ENCODE assay signal across 8 cellular contexts in the genomic region with DNA sequence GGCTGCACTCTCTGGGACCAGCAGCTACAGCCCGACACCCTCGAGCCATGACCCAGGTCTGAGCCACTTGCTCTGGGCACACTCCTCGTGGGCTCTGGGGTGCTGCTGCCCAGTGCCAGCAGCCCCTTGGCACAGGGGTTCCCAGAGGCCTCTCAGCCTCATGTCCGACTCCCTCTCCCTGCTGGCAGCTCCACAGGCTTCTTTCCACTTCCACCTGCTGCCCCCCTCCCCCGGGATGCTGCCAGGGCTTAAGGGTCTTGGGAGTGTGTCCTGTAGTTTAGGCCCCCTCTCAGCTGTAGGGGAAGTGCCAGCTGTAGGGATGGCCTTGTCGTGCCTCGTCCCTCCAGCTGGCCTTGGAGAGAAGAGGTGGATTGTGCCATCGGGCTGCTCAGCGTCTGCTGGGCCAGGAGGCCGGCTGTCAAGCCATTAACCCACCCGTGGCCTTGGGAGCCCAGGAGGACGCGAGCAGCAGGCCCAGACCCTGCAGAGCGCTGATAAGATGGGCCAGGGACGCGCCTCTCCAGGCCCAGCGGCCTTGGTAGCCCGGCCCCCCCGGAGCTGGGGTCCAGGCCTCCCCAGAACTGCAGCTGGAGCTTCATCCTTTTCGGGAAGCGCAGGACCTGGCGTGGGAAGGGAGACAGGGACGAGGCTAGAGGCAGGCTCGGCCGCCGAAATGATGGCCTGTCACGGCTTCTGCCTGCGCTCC. TPM values are rescaled to one million over a fixed set of nuclear protein-coding genes. Genes with fewer than 3 reads are reported as not detected.
DNase-seq lines count a peak whose midpoint lies in the region; ATAC-seq and TF ChIP-seq lines count a peak whose summit lies in the region.

No MANE protein-coding gene starts in this region.

- no peak for TF ChIP-seq CTCF in colonic mucosa (IDR thresholded peaks at IDR 0.05)

- H3K36me3 ChIP-seq in colonic mucosa (no peaks in the 10 kb centered on the region), mucosa of rectum (ENCODE audit: control insufficient read depth in 2 of 2, insufficient read depth in 2 of 2, low read length in 2 of 2) (no peaks in the 10 kb centered on the region), aorta (ENCODE audit: control insufficient read depth in 1 of 2, insufficient read depth in 2 of 2, low read length in 1 of 2) (peaks cover 0 to 2% of the 10 kb centered on the region in 2 donors)

- H3K4me3 ChIP-seq in colonic mucosa = peak overlapping the region; percentile 48
- H3K4me3 ChIP-seq in mucosa of rectum (ENCODE audit: low read length in 2 of 2) = peak overlapping the region; percentile 67 to 72
- peak overlapping the region; percentile 42 to 83 for H3K4me3 ChIP-seq in aorta (ENCODE audit: low read length in 2 of 2)

- WGBS in aorta, 2 donors = 11 to 33% methylated on average over 28 of the region's 28 CpGs

- H3K27me3 ChIP-seq in colonic mucosa (no peaks in the 10 kb centered on the region), mucosa of rectum (ENCODE audit: control insufficient read depth in 2 of 2, insufficient read depth in 2 of 2, low read length in 2 of 2) (no peaks in the 10 kb centered on the region), aorta (ENCODE audit: control insufficient read depth in 1 of 2, insufficient read depth in 2 of 2, low read length in 1 of 2) (peaks cover 0 to 8% of the 10 kb centered on the region in 2 donors)

- intact Hi-C loops in Right ventricle myocardium inferior (cut with DNase I) = loop anchor here (5.0 kb wide), 2 partner anchors 36 to 44 kb away; a partner anchor contains a TSS
- intact Hi-C loops in cardiac septum (cut with DNase I) = no loop called here
- intact Hi-C loops in colonic mucosa (cut with DNase I) = no loop called here
- intact Hi-C loops in aorta (cut with DNase I) = loop anchor here in 1 of 2 donors (5.0 kb wide), 1 partner anchor 586 kb away; no protein-coding TSS in a partner anchor

- DNase-seq in Right ventricle myocardium inferior (ENCODE audit: missing footprints) (peak; percentile 55), cardiac septum (ENCODE audit: low spot score) (no peak), colonic mucosa (no peak), aorta (peak in 1 of 2 donors; percentile 44), NCI-H345 (lab: John Stamatoyannopoulos, UW) (no peak)
- DNase-seq in activated naive CD4-positive, alpha-beta T cell treated with anti-CD3 and anti-CD28 coated beads, Interleukin-2, amount 50 U/mL, for 16 hours = no peak

- H3K9ac ChIP-seq in colonic mucosa (ENCODE audit: low read depth in 2 of 2, low read length in 2 of 2) = peak overlapping the region in 1 of 2 donors; percentile 56
- peak overlapping the region in 1 of 2 donors; percentile 53 for H3K9ac ChIP-seq in mucosa of rectum (ENCODE audit: low read depth in 1 of 2, low read length in 2 of 2)

- H3K27ac ChIP-seq in colonic mucosa (peak overlapping the region; percentile 52), mucosa of rectum (ENCODE audit: low read depth in 2 of 2, low read length in 2 of 2) (peak overlapping the region; percentile 55 to 68), aorta (ENCODE audit: low read depth in 1 of 2, low read length in 2 of 2) (peak overlapping the region in 1 of 2 donors; percentile 69)

- no peaks in the 10 kb centered on the region for H3K9me3 ChIP-seq in colonic mucosa
- no peaks in the 10 kb centered on the region for H3K9me3 ChIP-seq in mucosa of rectum (ENCODE audit: control insufficient read depth in 2 of 2, low read length in 2 of 2)
- H3K9me3 ChIP-seq in aorta (ENCODE audit: control insufficient read depth, low read length) = no peaks in the 10 kb centered on the region

- ATAC-seq in Right ventricle myocardium inferior = peak; percentile 24
- peak; percentile 47 for ATAC-seq in aorta (ENCODE audit: low FRiP score)
- no peak for ATAC-seq in HG02938 (IDR thresholded peaks at IDR 0.05; ENCODE audit: unreplicated experiment)

- H3K4me1 ChIP-seq in colonic mucosa (no peaks in the 10 kb centered on the region), mucosa of rectum (ENCODE audit: control insufficient read depth in 2 of 2, insufficient read depth in 2 of 2, low read length in 2 of 2) (peaks cover 5 to 9% of the 10 kb centered on the region in 2 donors), aorta (ENCODE audit: control insufficient read depth in 1 of 2, insufficient read depth in 2 of 2, low read length in 2 of 2) (peaks cover 0 to 2% of the 10 kb centered on the region in 2 donors)

RNA-seq across cellular contexts. Expression of a gene that starts 1.0 kb away (rescaled TPM):
- total RNA-seq in Right ventricle myocardium inferior (1.8 TPM), cardiac septum (2.3 TPM), colonic mucosa (1 to 10 TPM; 1.0 to 2.2 TPM), aorta (1 to 10 TPM; 3.9 TPM)
- polyA plus RNA-seq in aorta = 1 to 10 TPM; 2.1 to 4.1 TPM

RNA-seq across cellular contexts. Expression of a gene that starts 44.1 kb away (rescaled TPM):
- total RNA-seq in Right ventricle myocardium inferior = 2.7 TPM
- 2.1 TPM for total RNA-seq in cardiac septum
- 1 to 10 TPM; 9.7 to 10.0 TPM for total RNA-seq in colonic mucosa
- total RNA-seq in aorta = 1 to 10 TPM; 4.8 to 9.4 TPM
- 1 to 10 TPM in 1 of 2 donors, under 1 TPM in 1; 0.88 to 1.0 TPM for polyA plus RNA-seq in aorta

RNA-seq across cellular contexts. Expression of a gene that starts 49.2 kb away (rescaled TPM):
- total RNA-seq in Right ventricle myocardium inferior = not detected
- not detected for total RNA-seq in cardiac septum
- total RNA-seq in colonic mucosa = not detected
- not detected for total RNA-seq in aorta
- polyA plus RNA-seq in aorta = not detected
